In genomic region chr10:97647556-97647955, GRCh38 we compare ENCODE assay signal across 1 cellular context.
A peak's percentile ranks its signal among the peaks of the same experiment; 100 is the strongest.
TF ChIP-seq lines count a peak whose summit lies in the region.

No MANE protein-coding gene starts in this region.

TF ChIP-seq in K562, 482 proteins besides CTCF, POLR2A, EP300 and RAD21:
- TF ChIP-seq ATF3 (IDR thresholded peaks at IDR 0.05) = peak; percentile 37; the same call in 1 of the 2 replicates
- no peak for TF ChIP-seq ATF3 (CRISPR knock-in tag; conservative IDR thresholded peaks at IDR 0.05)
- peak; percentile 72 for TF ChIP-seq CEBPB (tag; IDR thresholded peaks at IDR 0.05)
- no peak for TF ChIP-seq JUND (IDR thresholded peaks at IDR 0.05; ENCODE audit: borderline replicate concordance, low read depth, low read length)
- no peak for TF ChIP-seq JUND (tag; IDR thresholded peaks at IDR 0.05; ENCODE audit: borderline replicate concordance, low read depth, low read length)
- no peak for TF ChIP-seq SMC3 (conservative IDR thresholded peaks at IDR 0.05; ENCODE audit: insufficient read depth, low read depth, low read length)
- no peak for TF ChIP-seq RNF2 (IDR thresholded peaks at IDR 0.05)
- TF ChIP-seq CEBPG (CRISPR knock-in tag; IDR thresholded peaks at IDR 0.05) = no peak
- peak; percentile 67 to 76 for TF ChIP-seq CEBPG (tag; conservative IDR thresholded peaks at IDR 0.05 in 1 of 2, IDR thresholded peaks at IDR 0.05 in 1 of 2)
